Comparison of ENCODE assay signal across 39 cellular contexts in the genomic region with DNA sequence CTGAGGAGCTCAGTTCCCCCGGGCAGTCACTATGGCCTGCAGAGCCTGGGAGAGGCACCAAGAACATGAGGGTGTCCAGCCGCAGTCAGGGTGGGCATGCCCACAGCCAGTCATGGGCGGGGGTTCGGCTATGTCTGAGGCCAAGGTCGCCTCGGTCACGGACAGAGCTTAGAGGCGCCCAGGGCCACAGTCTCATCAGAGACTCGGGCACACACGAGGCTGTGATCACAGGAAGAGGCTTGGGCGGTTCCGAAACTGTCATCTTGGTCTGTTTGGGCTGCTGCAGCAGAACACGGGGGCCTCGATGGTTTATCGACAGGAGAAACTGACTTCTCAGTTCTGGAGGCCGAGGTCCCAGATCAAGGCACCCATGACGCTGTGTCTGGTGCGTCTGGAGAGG. TPM values are rescaled to one million over a fixed set of nuclear protein-coding genes. Genes with fewer than 3 reads are reported as not detected.
"Had no signal": no experiment of that assay in that cellular context is flagged by ENCODE, and none has a peak within 500 bp of the region (broad histone marks: within the 10 kb centered on the region; RNA-seq: fewer than 3 reads in every experiment).

No MANE protein-coding gene starts in this region.

- ATAC-seq: activated T-cell treated with anti-CD3 and anti-CD28 coated beads, Interleukin-2, amount 50 U/mL, for 4 hours; activated T-cell treated with anti-CD3 and anti-CD28 coated beads, Interleukin-2, amount 50 U/mL, for 72 hours; activated T-helper 17 cell treated with anti-CD3 and anti-CD28 coated beads, Interleukin-2, amount 50 U/mL, for 72 hours; body of pancreas had no signal

- H3K36me3 ChIP-seq: adrenal gland, ascending aorta, brain microvascular endothelial cell, breast epithelium, cardiac muscle cell had no signal

- FAIRE-seq: astrocyte, bronchial epithelial cell, colon had no signal

- H3K27ac ChIP-seq: adrenal gland, ascending aorta, body of pancreas, brain microvascular endothelial cell, breast epithelium, cardiac muscle cell had no signal

- H3K4me1 ChIP-seq: adrenal gland, ascending aorta, breast epithelium had no signal

- H3K9me3 ChIP-seq: adrenal gland, ascending aorta, body of pancreas, breast epithelium had no signal

- H3K27me3 Mint-ChIP-seq: brain had no signal

- H3K27ac Mint-ChIP-seq: activated naive CD4-positive, alpha-beta T cell treated with anti-CD3 and anti-CD28 coated beads for 36 hours; activated naive CD4-positive, alpha-beta T cell treated with anti-CD3 and anti-CD28 coated beads, Interleukin-2, amount 10 ng/mL, durations not matched to agents 7 days and 5 days; activated naive CD4-positive, alpha-beta T cell treated with anti-CD3 and anti-CD28 coated beads, Interleukin-2, amount 50 U/mL, for 24 hours; activated naive CD4-positive, alpha-beta T cell treated with anti-CD3 and anti-CD28 coated beads, Interleukin-2, amount 50 U/mL, for 72 hours; activated naive CD8-positive, alpha-beta T cell; activated naive CD8-positive, alpha-beta T cell treated with anti-CD3 and anti-CD28 coated beads for 36 hours; activated naive CD8-positive, alpha-beta T cell treated with anti-CD3 and anti-CD28 coated beads, Interleukin-2, amount 10 ng/mL, durations not matched to agents 7 days and 5 days; activated naive CD8-positive, alpha-beta T cell treated with anti-CD3 and anti-CD28 coated beads, Interleukin-2, amount 50 U/mL, for 24 hours; activated T-cell treated with anti-CD3 and anti-CD28 coated beads, Interleukin-2, amount 50 U/mL, for 24 hours; activated T-cell treated with anti-CD3 and anti-CD28 coated beads, Interleukin-2, amount 50 U/mL, for 72 hours; activated T-helper 1 cell treated with anti-CD3 and anti-CD28 coated beads, Interleukin-12 subunit alpha, Interleukin-12 subunit beta, Interleukin-2, Interleukin-4 antibody, amounts not matched to agents 30 ng/mL and 10 ng/mL and 1 ng/mL, durations not matched to agents 14 hours and 24 hours and 36 hours; activated T-helper 17 cell treated with anti-CD3 and anti-CD28 coated beads, Interleukin-2, amount 50 U/mL, for 72 hours; activated T-helper 2 cell treated with anti-CD3 and anti-CD28 coated beads, Interferon-gamma antibody, Interleukin-2, Interleukin-4, amounts not matched to agents 10 μg/mL and 5 μg/mL and 100 μg/mL, durations not matched to agents 14 hours and 24 hours and 36 hours; brain had no signal

- DNase-seq: activated effector memory CD4-positive, alpha-beta T cell treated with anti-CD3 and anti-CD28 coated beads, Interleukin-2, amount 50 U/mL, for 16 hours; activated effector memory CD4-positive, alpha-beta T cell treated with Interleukin-2 at 50 U/mL for 16 hours; activated gamma-delta T cell; activated gamma-delta T cell treated with Interleukin-2 at 50 U/mL for 16 hours; activated naive CD4-positive, alpha-beta T cell treated with anti-CD3 and anti-CD28 coated beads, Interleukin-2, amount 10 ng/mL, durations not matched to agents 7 days and 5 days; activated naive CD4-positive, alpha-beta T cell treated with anti-CD3 and anti-CD28 coated beads, Interleukin-2, amount 50 U/mL, for 16 hours; activated naive CD4-positive, alpha-beta T cell treated with Interleukin-2 at 50 U/mL for 16 hours; activated naive CD8-positive, alpha-beta T cell treated with anti-CD3 and anti-CD28 coated beads, Interleukin-2, amount 10 ng/mL, durations not matched to agents 7 days and 5 days; activated T-cell treated with anti-CD3 and anti-CD28 coated beads, Interleukin-2, amount 50 U/mL, for 4 hours; adrenal gland; amniotic stem cell; amygdala; anterior cingulate cortex; aorta; body of pancreas; brain microvascular endothelial cell; caudate nucleus; central memory CD4-positive, alpha-beta T cell; cerebellar nuclear complex had no signal

- H3K4me3 ChIP-seq: adrenal gland, ascending aorta, body of pancreas, breast epithelium, cardiac muscle cell had no signal

- H3K9me3 Mint-ChIP-seq: activated naive CD4-positive, alpha-beta T cell treated with anti-CD3 and anti-CD28 coated beads for 36 hours; activated naive CD4-positive, alpha-beta T cell treated with anti-CD3 and anti-CD28 coated beads, Interleukin-2, amount 10 ng/mL, durations not matched to agents 7 days and 5 days; activated naive CD4-positive, alpha-beta T cell treated with anti-CD3 and anti-CD28 coated beads, Interleukin-2, amount 50 U/mL, for 24 hours; activated naive CD4-positive, alpha-beta T cell treated with anti-CD3 and anti-CD28 coated beads, Interleukin-2, amount 50 U/mL, for 72 hours; activated naive CD8-positive, alpha-beta T cell treated with anti-CD3 and anti-CD28 coated beads for 36 hours; activated naive CD8-positive, alpha-beta T cell treated with anti-CD3 and anti-CD28 coated beads, Interleukin-2, amount 10 ng/mL, durations not matched to agents 7 days and 5 days; activated naive CD8-positive, alpha-beta T cell treated with anti-CD3 and anti-CD28 coated beads, Interleukin-2, amount 50 U/mL, for 24 hours; activated T-cell treated with anti-CD3 and anti-CD28 coated beads, Interleukin-2, amount 50 U/mL, for 24 hours; activated T-cell treated with anti-CD3 and anti-CD28 coated beads, Interleukin-2, amount 50 U/mL, for 4 hours; activated T-cell treated with anti-CD3 and anti-CD28 coated beads, Interleukin-2, amount 50 U/mL, for 72 hours; activated T-helper 1 cell treated with anti-CD3 and anti-CD28 coated beads, Interleukin-12 subunit alpha, Interleukin-12 subunit beta, Interleukin-2, Interleukin-4 antibody, amounts not matched to agents 30 ng/mL and 10 ng/mL and 1 ng/mL, durations not matched to agents 14 hours and 24 hours and 36 hours; activated T-helper 17 cell treated with anti-CD3 and anti-CD28 coated beads, Interleukin-2, amount 50 U/mL, for 72 hours; activated T-helper 2 cell treated with anti-CD3 and anti-CD28 coated beads, Interferon-gamma antibody, Interleukin-2, Interleukin-4, amounts not matched to agents 10 μg/mL and 5 μg/mL and 100 μg/mL, durations not matched to agents 14 hours and 24 hours and 36 hours; brain; central memory CD8-positive, alpha-beta T cell had no signal

- H3K4me3 Mint-ChIP-seq: activated naive CD4-positive, alpha-beta T cell treated with anti-CD3 and anti-CD28 coated beads for 36 hours; activated naive CD4-positive, alpha-beta T cell treated with anti-CD3 and anti-CD28 coated beads, Interleukin-2, amount 10 ng/mL, durations not matched to agents 7 days and 5 days; activated naive CD4-positive, alpha-beta T cell treated with anti-CD3 and anti-CD28 coated beads, Interleukin-2, amount 50 U/mL, for 24 hours; activated naive CD8-positive, alpha-beta T cell; activated naive CD8-positive, alpha-beta T cell treated with anti-CD3 and anti-CD28 coated beads for 36 hours; activated naive CD8-positive, alpha-beta T cell treated with anti-CD3 and anti-CD28 coated beads, Interleukin-2, amount 10 ng/mL, durations not matched to agents 7 days and 5 days; activated naive CD8-positive, alpha-beta T cell treated with anti-CD3 and anti-CD28 coated beads, Interleukin-2, amount 50 U/mL, for 24 hours; activated T-cell treated with anti-CD3 and anti-CD28 coated beads, Interleukin-2, amount 50 U/mL, for 24 hours; activated T-cell treated with anti-CD3 and anti-CD28 coated beads, Interleukin-2, amount 50 U/mL, for 4 hours; activated T-cell treated with anti-CD3 and anti-CD28 coated beads, Interleukin-2, amount 50 U/mL, for 72 hours; activated T-helper 1 cell treated with anti-CD3 and anti-CD28 coated beads, Interleukin-12 subunit alpha, Interleukin-12 subunit beta, Interleukin-2, Interleukin-4 antibody, amounts not matched to agents 30 ng/mL and 10 ng/mL and 1 ng/mL, durations not matched to agents 14 hours and 24 hours and 36 hours; activated T-helper 17 cell treated with anti-CD3 and anti-CD28 coated beads, Interleukin-2, amount 50 U/mL, for 72 hours; brain; central memory CD8-positive, alpha-beta T cell had no signal

- H3K4me1 Mint-ChIP-seq: activated naive CD4-positive, alpha-beta T cell treated with anti-CD3 and anti-CD28 coated beads, Interleukin-2, amount 10 ng/mL, durations not matched to agents 7 days and 5 days; activated naive CD4-positive, alpha-beta T cell treated with anti-CD3 and anti-CD28 coated beads, Interleukin-2, amount 50 U/mL, for 24 hours; activated naive CD8-positive, alpha-beta T cell treated with anti-CD3 and anti-CD28 coated beads, Interleukin-2, amount 10 ng/mL, durations not matched to agents 7 days and 5 days; activated naive CD8-positive, alpha-beta T cell treated with anti-CD3 and anti-CD28 coated beads, Interleukin-2, amount 50 U/mL, for 24 hours; activated T-helper 17 cell treated with anti-CD3 and anti-CD28 coated beads, Interleukin-2, amount 50 U/mL, for 72 hours; central memory CD8-positive, alpha-beta T cell had no signal

- H3K36me3 Mint-ChIP-seq: activated naive CD4-positive, alpha-beta T cell treated with anti-CD3 and anti-CD28 coated beads, Interleukin-2, amount 10 ng/mL, durations not matched to agents 7 days and 5 days; activated naive CD4-positive, alpha-beta T cell treated with anti-CD3 and anti-CD28 coated beads, Interleukin-2, amount 50 U/mL, for 24 hours; activated naive CD4-positive, alpha-beta T cell treated with anti-CD3 and anti-CD28 coated beads, Interleukin-2, amount 50 U/mL, for 72 hours; activated naive CD8-positive, alpha-beta T cell; activated naive CD8-positive, alpha-beta T cell treated with anti-CD3 and anti-CD28 coated beads for 36 hours; activated naive CD8-positive, alpha-beta T cell treated with anti-CD3 and anti-CD28 coated beads, Interleukin-2, amount 10 ng/mL, durations not matched to agents 7 days and 5 days had no signal

- H3K27me3 ChIP-seq: ascending aorta, body of pancreas had no signal

RNA-seq across cellular contexts. Expression of a gene that starts 9.7 kb away (rescaled TPM):
- total RNA-seq: activated naive CD4-positive, alpha-beta T cell treated with anti-CD3 and anti-CD28 coated beads for 36 hours; activated naive CD4-positive, alpha-beta T cell treated with anti-CD3 and anti-CD28 coated beads, Interleukin-2, amount 50 U/mL, for 72 hours; activated naive CD8-positive, alpha-beta T cell treated with anti-CD3 and anti-CD28 coated beads for 36 hours; activated naive CD8-positive, alpha-beta T cell treated with anti-CD3 and anti-CD28 coated beads, Interleukin-2, amount 10 ng/mL, durations not matched to agents 7 days and 5 days; activated T-cell treated with anti-CD3 and anti-CD28 coated beads, Interleukin-2, amount 50 U/mL, for 4 hours; activated T-cell treated with anti-CD3 and anti-CD28 coated beads, Interleukin-2, amount 50 U/mL, for 72 hours; activated T-helper 1 cell treated with anti-CD3 and anti-CD28 coated beads, Interleukin-12 subunit alpha, Interleukin-12 subunit beta, Interleukin-2, Interleukin-4 antibody, amounts not matched to agents 30 ng/mL and 10 ng/mL and 1 ng/mL, durations not matched to agents 14 hours and 24 hours and 36 hours; activated T-helper 17 cell treated with anti-CD3 and anti-CD28 coated beads, Interleukin-2, amount 50 U/mL, for 72 hours; activated T-helper 2 cell treated with anti-CD3 and anti-CD28 coated beads, Interferon-gamma antibody, Interleukin-2, Interleukin-4, amounts not matched to agents 10 μg/mL and 5 μg/mL and 100 μg/mL, durations not matched to agents 14 hours and 24 hours and 36 hours; aorta; ascending aorta; astrocyte; bronchial epithelial cell; chondrocyte had no signal
